ENCODE assay signal across 19 cellular contexts in genomic region chr22:27065259-27065658, GRCh38.
"Had no signal": no experiment of that assay in that cellular context is flagged by ENCODE, and none has a peak within 500 bp of the region (broad histone marks: within the 10 kb centered on the region; RNA-seq: fewer than 3 reads in every experiment).

No MANE protein-coding gene starts in this region.

- H3K9me3 ChIP-seq: heart left ventricle, lower lobe of right lung, thoracic aorta, upper lobe of left lung had no signal

- H3K4me3 ChIP-seq: cardiac muscle cell, heart left ventricle, lower lobe of right lung, thoracic aorta, upper lobe of left lung had no signal

- H3K27me3 ChIP-seq: cardiac muscle cell, upper lobe of left lung had no signal

- H3K27me3 Mint-ChIP-seq: activated CD4-positive, alpha-beta T cell treated with anti-CD3 and anti-CD28 coated beads, Interleukin-2, amount 10 ng/mL, durations not matched to agents 24 days and 14 days had no signal

- DNase-seq: activated CD4-positive, alpha-beta memory T cell treated with anti-CD3 and anti-CD28 coated beads, Interleukin-2, amount 10 ng/mL, durations not matched to agents 7 days and 5 days; activated CD4-positive, alpha-beta T cell treated with anti-CD3 and anti-CD28 coated beads, Interleukin-2, amount 10 ng/mL, durations not matched to agents 24 days and 14 days; activated effector memory CD4-positive, alpha-beta T cell treated with Interleukin-2 at 50 U/mL for 16 hours; activated naive CD4-positive, alpha-beta T cell treated with anti-CD3 and anti-CD28 coated beads, Interleukin-2, amount 50 U/mL, for 16 hours; activated naive CD8-positive, alpha-beta T cell treated with anti-CD3 and anti-CD28 coated beads, Interleukin-2, amount 50 U/mL, for 24 hours; activated T-cell treated with anti-CD3 and anti-CD28 coated beads, Interleukin-2, amount 50 U/mL, for 72 hours; heart left ventricle; left colon; lower lobe of right lung; naive B cell; posterior cingulate gyrus; stimulated activated CD4-positive, alpha-beta T cell treated with anti-CD3 and anti-CD28 coated beads, Interleukin-2, amount 100 ng/mL, for 48 hours; stimulated activated naive CD4-positive, alpha-beta T cell; T-helper 17 cell; upper lobe of left lung had no signal

- H3K36me3 ChIP-seq: cardiac muscle cell, heart left ventricle, lower lobe of right lung, thoracic aorta, upper lobe of left lung had no signal

- H3K4me1 Mint-ChIP-seq: activated CD4-positive, alpha-beta memory T cell treated with anti-CD3 and anti-CD28 coated beads, Interleukin-2, amount 10 ng/mL, durations not matched to agents 7 days and 5 days; activated CD4-positive, alpha-beta T cell treated with anti-CD3 and anti-CD28 coated beads, Interleukin-2, amount 10 ng/mL, durations not matched to agents 24 days and 14 days had no signal

- H3K9me3 Mint-ChIP-seq: activated CD4-positive, alpha-beta memory T cell treated with anti-CD3 and anti-CD28 coated beads, Interleukin-2, amount 10 ng/mL, durations not matched to agents 7 days and 5 days; activated CD4-positive, alpha-beta T cell treated with anti-CD3 and anti-CD28 coated beads, Interleukin-2, amount 10 ng/mL, durations not matched to agents 24 days and 14 days; activated naive CD8-positive, alpha-beta T cell treated with anti-CD3 and anti-CD28 coated beads, Interleukin-2, amount 50 U/mL, for 24 hours; neural crest cell had no signal

- H3K27ac Mint-ChIP-seq: activated CD4-positive, alpha-beta memory T cell treated with anti-CD3 and anti-CD28 coated beads, Interleukin-2, amount 10 ng/mL, durations not matched to agents 7 days and 5 days; activated CD4-positive, alpha-beta T cell treated with anti-CD3 and anti-CD28 coated beads, Interleukin-2, amount 10 ng/mL, durations not matched to agents 24 days and 14 days; activated naive CD8-positive, alpha-beta T cell treated with anti-CD3 and anti-CD28 coated beads, Interleukin-2, amount 50 U/mL, for 24 hours; activated T-cell treated with anti-CD3 and anti-CD28 coated beads, Interleukin-2, amount 50 U/mL, for 72 hours; naive B cell; T-helper 17 cell had no signal

- H3K4me1 ChIP-seq: lower lobe of right lung, upper lobe of left lung had no signal

- H3K36me3 Mint-ChIP-seq: naive B cell had no signal

- H3K4me3 Mint-ChIP-seq: activated CD4-positive, alpha-beta memory T cell treated with anti-CD3 and anti-CD28 coated beads, Interleukin-2, amount 10 ng/mL, durations not matched to agents 7 days and 5 days; activated CD4-positive, alpha-beta T cell treated with anti-CD3 and anti-CD28 coated beads, Interleukin-2, amount 10 ng/mL, durations not matched to agents 24 days and 14 days; activated naive CD8-positive, alpha-beta T cell treated with anti-CD3 and anti-CD28 coated beads, Interleukin-2, amount 50 U/mL, for 24 hours; activated T-cell treated with anti-CD3 and anti-CD28 coated beads, Interleukin-2, amount 50 U/mL, for 72 hours; naive B cell; neural crest cell; T-helper 17 cell had no signal

- H3K27ac ChIP-seq: cardiac muscle cell, epithelial cell of prostate, heart left ventricle, lower lobe of right lung, thoracic aorta, upper lobe of left lung had no signal
